1 cellular context compared by ENCODE assay signal in genomic region chr18:9771261-9771976, GRCh38.
TF ChIP-seq lines count a peak whose summit lies in the region.

No MANE protein-coding gene starts in this region.

TF ChIP-seq in HepG2, 621 proteins besides CTCF, POLR2A, EP300 and RAD21 (continued from another document and continues in another):
- TF ChIP-seq HINFP (CRISPR knock-in tag; IDR thresholded peaks at IDR 0.05; ENCODE audit: low read depth) (no peak), GTF2F1 (IDR thresholded peaks at IDR 0.05; ENCODE audit: low read length) (no peak), ZNF382 (CRISPR knock-in tag; IDR thresholded peaks at IDR 0.05; ENCODE audit: borderline replicate concordance) (no peak), ZNF33B (CRISPR knock-in tag; IDR thresholded peaks at IDR 0.05) (no peak), GABPB1 (CRISPR knock-in tag; IDR thresholded peaks at IDR 0.05) (0 out of 2 replicates have a peak, but pooled peaks have one; percentile 40), ZNF496 (CRISPR knock-in tag; IDR thresholded peaks at IDR 0.05; ENCODE audit: insufficient replicate concordance) (no peak), TEF (CRISPR knock-in tag; IDR thresholded peaks at IDR 0.05) (no peak), EEA1 (CRISPR knock-in tag; IDR thresholded peaks at IDR 0.05; ENCODE audit: borderline replicate concordance) (no peak), NFKBIZ (CRISPR knock-in tag; IDR thresholded peaks at IDR 0.05) (no peak), RFX5 (IDR thresholded peaks at IDR 0.05; ENCODE audit: low read depth, low read length) (no peak), IKZF1 (IDR thresholded peaks at IDR 0.05) (no peak), ZFP82 (CRISPR knock-in tag; IDR thresholded peaks at IDR 0.05; ENCODE audit: borderline replicate concordance) (no peak), ZSCAN30 (CRISPR knock-in tag; IDR thresholded peaks at IDR 0.05) (no peak), ZNF546 (CRISPR knock-in tag; conservative IDR thresholded peaks at IDR 0.05) (no peak), ZNF343 (CRISPR knock-in tag; IDR thresholded peaks at IDR 0.05) (no peak), REXO4 (CRISPR knock-in tag; IDR thresholded peaks at IDR 0.05; ENCODE audit: borderline replicate concordance) (no peak), ZFP91 (CRISPR knock-in tag; IDR thresholded peaks at IDR 0.05; ENCODE audit: borderline replicate concordance) (peak; percentile 51; the same call in 1 of the 2 replicates), HDAC2 (CRISPR knock-in tag; IDR thresholded peaks at IDR 0.05) (no peak), TOPORS (CRISPR knock-in tag; IDR thresholded peaks at IDR 0.05) (no peak), XRCC5 (optimal IDR thresholded peaks at IDR 0.05; ENCODE audit: low read length) (peak; percentile 93), ZNF331 (CRISPR knock-in tag; IDR thresholded peaks at IDR 0.05) (no peak), KLF6 (CRISPR knock-in tag; IDR thresholded peaks at IDR 0.05) (no peak), NKX3-1 (CRISPR knock-in tag; IDR thresholded peaks at IDR 0.05) (no peak), ZNF577 (CRISPR knock-in tag; IDR thresholded peaks at IDR 0.05; ENCODE audit: borderline replicate concordance, low read depth) (no peak), ZNF790 (CRISPR knock-in tag; IDR thresholded peaks at IDR 0.05; ENCODE audit: borderline replicate concordance) (no peak), THRA (CRISPR knock-in tag; IDR thresholded peaks at IDR 0.05; ENCODE audit: borderline replicate concordance) (no peak), DNMT3B (CRISPR knock-in tag; conservative IDR thresholded peaks at IDR 0.05) (no peak), TSC22D2 (CRISPR knock-in tag; IDR thresholded peaks at IDR 0.05; ENCODE audit: borderline replicate concordance) (no peak), RFXAP (CRISPR knock-in tag; IDR thresholded peaks at IDR 0.05; ENCODE audit: borderline replicate concordance) (no peak), ZBTB43 (CRISPR knock-in tag; conservative IDR thresholded peaks at IDR 0.05) (no peak), TGIF2 (CRISPR knock-in tag; IDR thresholded peaks at IDR 0.05) (no peak), ARNT2 (CRISPR knock-in tag; IDR thresholded peaks at IDR 0.05; ENCODE audit: low read depth) (peak; percentile 47; the same call in 1 of the 2 replicates), ZNF34 (CRISPR knock-in tag; IDR thresholded peaks at IDR 0.05; ENCODE audit: borderline replicate concordance) (no peak), JUN (CRISPR knock-in tag; IDR thresholded peaks at IDR 0.05) (no peak), SYNCRIP (IDR thresholded peaks at IDR 0.05; ENCODE audit: insufficient read depth, low read depth, low read length) (no peak), TMF1 (CRISPR knock-in tag; IDR thresholded peaks at IDR 0.05; ENCODE audit: low read depth) (no peak), SIX1 (CRISPR knock-in tag; IDR thresholded peaks at IDR 0.05; ENCODE audit: borderline replicate concordance) (no peak), TEAD3 (CRISPR knock-in tag; optimal IDR thresholded peaks at IDR 0.05; ENCODE audit: borderline replicate concordance) (peak; percentile 64), ZNF788 (CRISPR knock-in tag; IDR thresholded peaks at IDR 0.05; ENCODE audit: borderline replicate concordance) (no peak), KDM6A (CRISPR knock-in tag; IDR thresholded peaks at IDR 0.05; ENCODE audit: low read depth) (no peak), TFDP2 (CRISPR knock-in tag; IDR thresholded peaks at IDR 0.05) (no peak), NR2C2 (CRISPR knock-in tag; IDR thresholded peaks at IDR 0.05; ENCODE audit: borderline replicate concordance) (no peak), ZFX (CRISPR knock-in tag; IDR thresholded peaks at IDR 0.05; ENCODE audit: low read depth) (peak; percentile 49), AHR (CRISPR knock-in tag; IDR thresholded peaks at IDR 0.05) (no peak), ZNF816 (CRISPR knock-in tag; IDR thresholded peaks at IDR 0.05; ENCODE audit: borderline replicate concordance) (no peak), ZNF839 (CRISPR knock-in tag; IDR thresholded peaks at IDR 0.05; ENCODE audit: borderline replicate concordance) (no peak), ZNF775 (CRISPR knock-in tag; IDR thresholded peaks at IDR 0.05; ENCODE audit: borderline replicate concordance) (no peak), CBX2 (IDR thresholded peaks at IDR 0.05; ENCODE audit: low read depth, low read length) (no peak), CBX2 (CRISPR knock-in tag; IDR thresholded peaks at IDR 0.05; ENCODE audit: low read depth) (no peak), BRD4 (CRISPR knock-in tag; IDR thresholded peaks at IDR 0.05) (no peak), HNF4G (IDR thresholded peaks at IDR 0.05; ENCODE audit: borderline replicate concordance, low read depth, low read length) (no peak), HNF4G (CRISPR knock-in tag; IDR thresholded peaks at IDR 0.05; ENCODE audit: borderline replicate concordance, low read depth) (no peak), CENPT (CRISPR knock-in tag; IDR thresholded peaks at IDR 0.05; ENCODE audit: low read depth) (no peak), RXRA (CRISPR knock-in tag; IDR thresholded peaks at IDR 0.05) (no peak), NAIF1 (CRISPR knock-in tag; IDR thresholded peaks at IDR 0.05; ENCODE audit: borderline replicate concordance) (no peak), MED13 (CRISPR knock-in tag; IDR thresholded peaks at IDR 0.05) (no peak), ZNF678 (CRISPR knock-in tag; IDR thresholded peaks at IDR 0.05) (no peak), KDM3A (CRISPR knock-in tag; IDR thresholded peaks at IDR 0.05; ENCODE audit: low read depth) (no peak), ZNF512 (CRISPR knock-in tag; IDR thresholded peaks at IDR 0.05) (no peak), KAT7 (CRISPR knock-in tag; IDR thresholded peaks at IDR 0.05; ENCODE audit: borderline replicate concordance) (no peak), ZNF777 (CRISPR knock-in tag; IDR thresholded peaks at IDR 0.05) (no peak), ATF2 (CRISPR knock-in tag; IDR thresholded peaks at IDR 0.05) (no peak), ZBTB4 (CRISPR knock-in tag; IDR thresholded peaks at IDR 0.05; ENCODE audit: borderline replicate concordance) (no peak)
